17 cellular contexts compared by ENCODE assay signal in genomic region chr11:100817620-100818019, GRCh38.
DNase-seq lines count a peak whose midpoint lies in the region; ATAC-seq and TF ChIP-seq lines count a peak whose summit lies in the region.
"Had no signal": no experiment of that assay in that cellular context is flagged by ENCODE, and none has a peak within 500 bp of the region (broad histone marks: within the 10 kb centered on the region; RNA-seq: fewer than 3 reads in every experiment).

No MANE protein-coding gene starts in this region.

- H3K9me2 ChIP-seq in DOHH2 (replicated peaks; ENCODE audit: control insufficient read depth, low read length) = no peaks in the 10 kb centered on the region

- H4K20me1 ChIP-seq in DOHH2 (ENCODE audit: control insufficient read depth, insufficient read depth, low read depth, low read length) = no peaks in the 10 kb centered on the region
- H4K20me1 ChIP-seq: BLaER1 treated with 17β-estradiol and CSF1 and Interleukin-3, amounts not matched to agents 10 nM and 100 nM had no signal

- no peaks in the 10 kb centered on the region for H3F3A ChIP-seq in DOHH2 (ENCODE audit: control insufficient read depth, insufficient read depth)

- H3K4me2 ChIP-seq in DOHH2 (ENCODE audit: low read length) = no peak overlapping the region
- H3K4me2 ChIP-seq: BLaER1 treated with 17β-estradiol and CSF1 and Interleukin-3, amounts not matched to agents 10 nM and 100 nM; KMS-11 had no signal

- H3K36me3 Mint-ChIP-seq in endodermal cell (ENCODE audit: low read depth) = peaks cover 24% of the 10 kb centered on the region
- H3K36me3 Mint-ChIP-seq in type B pancreatic cell = no peaks in the 10 kb centered on the region

- H3K4me3 ChIP-seq in DOHH2 (ENCODE audit: low read length) (no peak overlapping the region), endodermal cell (ENCODE audit: low read length) (peak overlapping the region; percentile 13), mucosa of descending colon (no peak overlapping the region)
- H3K4me3 ChIP-seq: BLaER1 treated with 17β-estradiol and CSF1 and Interleukin-3, amounts not matched to agents 10 nM and 100 nM; HAP-1 had no signal

- no peaks in the 10 kb centered on the region for H3K79me2 ChIP-seq in DOHH2 (ENCODE audit: control insufficient read depth, low read length)

- H3K36me3 ChIP-seq in DOHH2 (ENCODE audit: control insufficient read depth, low read length) = no peaks in the 10 kb centered on the region
- H3K36me3 ChIP-seq in endodermal cell (ENCODE audit: control insufficient read depth, insufficient read depth, low read length) = peaks cover 28% of the 10 kb centered on the region
- H3K36me3 ChIP-seq in mucosa of descending colon (ENCODE audit: low read depth) = no peaks in the 10 kb centered on the region
- H3K36me3 ChIP-seq: HAP-1 had no signal

- H3K27ac ChIP-seq in DOHH2 (ENCODE audit: low read depth, low read length) = no peak overlapping the region
- no peak overlapping the region for H3K27ac ChIP-seq in endodermal cell (ENCODE audit: low read depth, low read length)
- H3K27ac ChIP-seq: BLaER1 treated with 17β-estradiol and CSF1 and Interleukin-3, amounts not matched to agents 10 nM and 100 nM; KMS-11 had no signal

- H3K4me1 ChIP-seq in DOHH2 (ENCODE audit: control insufficient read depth, low read length) (no peaks in the 10 kb centered on the region), endodermal cell (ENCODE audit: control insufficient read depth, insufficient read depth, low read length) (peaks cover 33% of the 10 kb centered on the region), mucosa of descending colon (ENCODE audit: low read depth) (no peaks in the 10 kb centered on the region)
- H3K4me1 ChIP-seq: HAP-1 had no signal

- H3K27me3 Mint-ChIP-seq in endodermal cell (ENCODE audit: insufficient read depth) (no peaks in the 10 kb centered on the region), type B pancreatic cell (no peaks in the 10 kb centered on the region)

- H3K9ac ChIP-seq in endodermal cell (ENCODE audit: extremely low read depth, low read length, poor library complexity, severe bottlenecking) = no peak overlapping the region
- H3K9ac ChIP-seq: BLaER1 treated with 17β-estradiol and CSF1 and Interleukin-3, amounts not matched to agents 10 nM and 100 nM; KMS-11 had no signal

- H3K4me3 Mint-ChIP-seq in endodermal cell (no peak overlapping the region), type B pancreatic cell (no peak overlapping the region)

- DNase-seq in NCI-H82 treated with DMSO at 0.1 percent for 48 hours (lab: John Stamatoyannopoulos, UW; ENCODE audit: unreplicated experiment) (peak; percentile 8), endodermal cell (no peak), type B pancreatic cell (ENCODE audit: extremely low spot score, unreplicated experiment) (no peak), mucosa of descending colon (no peak)
- no peak for DNase-seq in activated naive CD4-positive, alpha-beta T cell treated with anti-CD3 and anti-CD28 coated beads, Interleukin-2, amount 50 U/mL, for 16 hours
- DNase-seq: NCI-H1092, NCI-H146, NCI-H2081, NCI-H774, SHP77 treated with DMSO at 0.1 percent for 48 hours, T-helper 1 cell had no signal

- H3K4me1 Mint-ChIP-seq in endodermal cell (peaks cover 64% of the 10 kb centered on the region), type B pancreatic cell (ENCODE audit: unreplicated experiment) (peaks cover 16% of the 10 kb centered on the region)

- 50% methylated on average over 2 of the region's 2 CpGs; no CpG with 5 or more reads in 1 of the 2 experiments for WGBS in endodermal cell (ENCODE audit: insufficient coverage in 1 of 2, insufficient read length in 1 of 2), 2 experiments

- H3K27ac Mint-ChIP-seq in endodermal cell (no peak overlapping the region), type B pancreatic cell (no peak overlapping the region)

- ATAC-seq in mucosa of descending colon = no peak
- ATAC-seq in HG02884 (IDR thresholded peaks at IDR 0.05; ENCODE audit: unreplicated experiment) = no peak
- ATAC-seq: SK-N-SH treated with all-trans-retinoic acid at 6 μM for 48 hours had no signal

- peak; percentile 21 for TF ChIP-seq CTCF in DOHH2 (IDR thresholded peaks at IDR 0.05; ENCODE audit: low read depth, low read length, poor library complexity, severe bottlenecking)
- peak; percentile 59 for TF ChIP-seq CTCF in endodermal cell (conservative IDR thresholded peaks at IDR 0.05)
- peak; percentile 14 for TF ChIP-seq CTCF in type B pancreatic cell (conservative IDR thresholded peaks at IDR 0.05)
- no peak for TF ChIP-seq CTCF in mucosa of descending colon (IDR thresholded peaks at IDR 0.05)

- H3K27me3 ChIP-seq in DOHH2 (ENCODE audit: control insufficient read depth, low read length) = no peaks in the 10 kb centered on the region
- H3K27me3 ChIP-seq in endodermal cell (ENCODE audit: control insufficient read depth, insufficient read depth, low read length, poor library complexity, severe bottlenecking) = no peaks in the 10 kb centered on the region
- H3K27me3 ChIP-seq: BLaER1 treated with 17β-estradiol and CSF1 and Interleukin-3, amounts not matched to agents 10 nM and 100 nM had no signal

- H3K9me3 ChIP-seq in DOHH2 (ENCODE audit: control insufficient read depth, insufficient read depth, low read length) = no peaks in the 10 kb centered on the region
- H3K9me3 ChIP-seq in endodermal cell (ENCODE audit: control insufficient read depth, low read length) = no peaks in the 10 kb centered on the region
- no peaks in the 10 kb centered on the region for H3K9me3 ChIP-seq in mucosa of descending colon
- H3K9me3 ChIP-seq: HAP-1 had no signal

- intact Hi-C loops in mucosa of descending colon (cut with DNase I, micrococcal nuclease) = no loop called here

- peaks cover 3% of the 10 kb centered on the region for H3K9me3 Mint-ChIP-seq in endodermal cell
- H3K9me3 Mint-ChIP-seq in type B pancreatic cell = no peaks in the 10 kb centered on the region
